Comparison of ENCODE assay signal across 1 cellular context in the genomic region with DNA sequence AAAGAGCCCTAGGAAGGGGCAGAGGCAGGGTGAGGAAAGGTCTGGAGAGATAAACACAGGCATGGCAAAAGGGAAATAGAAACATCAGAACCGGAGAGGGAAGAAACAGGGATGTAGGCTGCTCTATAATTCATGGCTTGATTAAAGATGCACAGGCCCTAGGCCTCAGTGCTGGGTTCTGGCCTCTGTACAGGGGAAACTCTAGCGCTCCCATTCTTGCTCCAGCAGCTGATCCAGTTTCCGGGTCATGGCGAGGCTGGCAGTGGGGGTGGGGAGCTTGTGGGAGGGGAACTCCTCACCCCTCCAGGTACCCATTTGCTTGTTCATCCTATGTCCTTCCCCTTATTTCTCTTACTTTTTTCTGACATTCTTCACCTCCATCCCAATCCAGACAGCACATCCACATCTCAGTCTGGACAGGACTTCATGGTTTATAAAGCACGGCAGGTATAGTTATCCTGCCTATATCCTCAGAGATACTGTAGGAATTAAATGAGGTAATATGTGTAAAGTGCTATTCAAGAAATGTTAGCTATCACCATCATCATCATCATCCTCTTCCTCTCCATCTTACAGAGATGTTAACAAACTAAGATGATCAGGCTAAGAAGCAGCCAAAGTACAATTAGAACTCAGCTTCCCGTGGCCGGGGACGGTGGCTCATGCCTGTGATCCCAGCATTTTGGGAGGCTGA.
TF ChIP-seq lines count a peak whose summit lies in the region.

No MANE protein-coding gene starts in this region.

TF ChIP-seq in A549, 52 proteins besides CTCF, POLR2A, EP300 and RAD21 (continued from another document):
- no peak for TF ChIP-seq HOXA7 (CRISPR knock-in tag; IDR thresholded peaks at IDR 0.05)
- TF ChIP-seq CEBPB (IDR thresholded peaks at IDR 0.05): no peak
- TF ChIP-seq RCOR1 (IDR thresholded peaks at IDR 0.05; ENCODE audit: low read depth, low read length): no peak
- TF ChIP-seq, protein P1, sequence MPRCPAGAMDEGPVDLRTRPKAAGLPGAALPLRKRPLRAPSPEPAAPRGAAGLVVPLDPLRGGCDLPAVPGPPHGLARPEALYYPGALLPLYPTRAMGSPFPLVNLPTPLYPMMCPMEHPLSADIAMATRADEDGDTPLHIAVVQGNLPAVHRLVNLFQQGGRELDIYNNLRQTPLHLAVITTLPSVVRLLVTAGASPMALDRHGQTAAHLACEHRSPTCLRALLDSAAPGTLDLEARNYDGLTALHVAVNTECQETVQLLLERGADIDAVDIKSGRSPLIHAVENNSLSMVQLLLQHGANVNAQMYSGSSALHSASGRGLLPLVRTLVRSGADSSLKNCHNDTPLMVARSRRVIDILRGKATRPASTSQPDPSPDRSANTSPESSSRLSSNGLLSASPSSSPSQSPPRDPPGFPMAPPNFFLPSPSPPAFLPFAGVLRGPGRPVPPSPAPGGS (IDR thresholded peaks at IDR 0.05): no peak
- no peak for TF ChIP-seq MAFK (IDR thresholded peaks at IDR 0.05; ENCODE audit: partially characterized antibody)
- TF ChIP-seq, protein P2, sequence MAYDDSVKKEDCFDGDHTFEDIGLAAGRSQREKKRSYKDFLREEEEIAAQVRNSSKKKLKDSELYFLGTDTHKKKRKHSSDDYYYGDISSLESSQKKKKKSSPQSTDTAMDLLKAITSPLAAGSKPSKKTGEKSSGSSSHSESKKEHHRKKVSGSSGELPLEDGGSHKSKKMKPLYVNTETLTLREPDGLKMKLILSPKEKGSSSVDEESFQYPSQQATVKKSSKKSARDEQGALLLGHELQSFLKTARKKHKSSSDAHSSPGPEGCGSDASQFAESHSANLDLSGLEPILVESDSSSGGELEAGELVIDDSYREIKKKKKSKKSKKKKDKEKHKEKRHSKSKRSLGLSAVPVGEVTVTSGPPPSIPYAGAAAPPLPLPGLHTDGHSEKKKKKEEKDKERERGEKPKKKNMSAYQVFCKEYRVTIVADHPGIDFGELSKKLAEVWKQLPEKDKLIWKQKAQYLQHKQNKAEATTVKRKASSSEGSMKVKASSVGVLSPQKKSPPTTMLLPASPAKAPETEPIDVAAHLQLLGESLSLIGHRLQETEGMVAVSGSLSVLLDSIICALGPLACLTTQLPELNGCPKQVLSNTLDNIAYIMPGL (CRISPR knock-in tag; IDR thresholded peaks at IDR 0.05; ENCODE audit: borderline replicate concordance): no peak
- no peak for TF ChIP-seq ZNF302 (CRISPR knock-in tag; IDR thresholded peaks at IDR 0.05)
- TF ChIP-seq, protein P3, sequence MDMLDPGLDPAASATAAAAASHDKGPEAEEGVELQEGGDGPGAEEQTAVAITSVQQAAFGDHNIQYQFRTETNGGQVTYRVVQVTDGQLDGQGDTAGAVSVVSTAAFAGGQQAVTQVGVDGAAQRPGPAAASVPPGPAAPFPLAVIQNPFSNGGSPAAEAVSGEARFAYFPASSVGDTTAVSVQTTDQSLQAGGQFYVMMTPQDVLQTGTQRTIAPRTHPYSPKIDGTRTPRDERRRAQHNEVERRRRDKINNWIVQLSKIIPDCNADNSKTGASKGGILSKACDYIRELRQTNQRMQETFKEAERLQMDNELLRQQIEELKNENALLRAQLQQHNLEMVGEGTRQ (IDR thresholded peaks at IDR 0.05): no peak
- TF ChIP-seq MAZ (IDR thresholded peaks at IDR 0.05; ENCODE audit: borderline replicate concordance, low read depth, low read length): no peak
- TF ChIP-seq, protein P4, sequence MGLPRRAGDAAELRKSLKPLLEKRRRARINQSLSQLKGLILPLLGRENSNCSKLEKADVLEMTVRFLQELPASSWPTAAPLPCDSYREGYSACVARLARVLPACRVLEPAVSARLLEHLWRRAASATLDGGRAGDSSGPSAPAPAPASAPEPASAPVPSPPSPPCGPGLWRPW (IDR thresholded peaks at IDR 0.05): no peak
- no peak for TF ChIP-seq GATA3 (IDR thresholded peaks at IDR 0.05; ENCODE audit: borderline replicate concordance)
